8 cellular contexts compared by ENCODE assay signal in genomic region chrX:130165703-130166502, GRCh38. TPM values are rescaled to one million over a fixed set of nuclear protein-coding genes. Genes with fewer than 3 reads are reported as not detected.
DNase-seq lines count a peak whose midpoint lies in the region; ATAC-seq and TF ChIP-seq lines count a peak whose summit lies in the region.

Gene AIFM1 (minus strand): TSS chrX:130165841. CDS start chrX:130165656, 185 bp downstream.

- H3K9me3 Mint-ChIP-seq in activated CD4-positive, alpha-beta T cell treated with anti-CD3 and anti-CD28 coated beads for 36 hours (ENCODE audit: low read depth): no peaks in the 10 kb centered on the region

- H3K27ac Mint-ChIP-seq in activated CD4-positive, alpha-beta T cell treated with anti-CD3 and anti-CD28 coated beads for 36 hours: peak within 1 kb of the TSS; percentile 89

- peaks cover 37% of the 10 kb centered on the region for H3K4me1 Mint-ChIP-seq in activated CD4-positive, alpha-beta T cell treated with anti-CD3 and anti-CD28 coated beads for 36 hours

- H3K4me3 ChIP-seq in choroid plexus epithelial cell (ENCODE audit: low read depth, low read length) (peak within 1 kb of the TSS; percentile 73), kidney epithelial cell (ENCODE audit: low read depth, low read length) (peak within 1 kb of the TSS; percentile 87)

- peak; percentile 79 to 80 for DNase-seq in AML-193 (lab: John Stamatoyannopoulos, UW)
- DNase-seq in GM19238 (ENCODE audit: insufficient read length, low spot score): peak; percentile 61
- DNase-seq in NCI-H524 (lab: John Stamatoyannopoulos, UW): peak; percentile 94 to 97
- peak; percentile 92 for DNase-seq in activated CD4-positive, alpha-beta T cell treated with anti-CD3 and anti-CD28 coated beads for 36 hours
- peak; percentile 97 for DNase-seq in choroid plexus epithelial cell (ENCODE audit: low read depth)
- DNase-seq in kidney epithelial cell (ENCODE audit: low read depth): peak; percentile 80
- peak; percentile 76 to 77 for DNase-seq in stimulated activated CD4-positive, alpha-beta T cell treated with anti-CD3 and anti-CD28 coated beads, Interleukin-15, amount 100 ng/mL, for 48 hours (ENCODE audit: low read depth in 2 of 2)

- POLR2A ChIA-PET in activated CD4-positive, alpha-beta T cell treated with anti-CD3 and anti-CD28 coated beads for 36 hours (lab: Charles Lee): interaction anchor here (0.8 kb wide), 1 partner anchor 85 kb away, joined by 4 read pairs; no protein-coding TSS in a partner anchor

- TF ChIP-seq CTCF in choroid plexus epithelial cell (conservative IDR thresholded peaks at IDR 0.05; ENCODE audit: low read depth, low read length): no peak
- TF ChIP-seq CTCF in kidney epithelial cell (IDR thresholded peaks at IDR 0.05; ENCODE audit: insufficient read depth, low read length, poor library complexity, severe bottlenecking): no peak

- no peaks in the 10 kb centered on the region for H3K27me3 Mint-ChIP-seq in activated CD4-positive, alpha-beta T cell treated with anti-CD3 and anti-CD28 coated beads for 36 hours

- H3K27me3 ChIP-seq in kidney epithelial cell (ENCODE audit: control insufficient read depth, insufficient read depth, low read length): no peaks in the 10 kb centered on the region

- no peaks in the 10 kb centered on the region for H3K36me3 ChIP-seq in kidney epithelial cell (ENCODE audit: control insufficient read depth, insufficient read depth, low read length)

- CTCF ChIA-PET in activated CD4-positive, alpha-beta T cell treated with anti-CD3 and anti-CD28 coated beads for 36 hours (lab: Charles Lee): interaction anchor here (0.6 to 1.0 kb wide), 4 partner anchors 10 to 142 kb away, joined by 3 to 5 read pairs (median 4); no protein-coding TSS in a partner anchor

- H3K4me3 Mint-ChIP-seq in activated CD4-positive, alpha-beta T cell treated with anti-CD3 and anti-CD28 coated beads for 36 hours: peak within 1 kb of the TSS; percentile 86

- peaks cover 3% of the 10 kb centered on the region for H3K36me3 Mint-ChIP-seq in activated CD4-positive, alpha-beta T cell treated with anti-CD3 and anti-CD28 coated beads for 36 hours (ENCODE audit: low read depth)

- intact Hi-C loops in activated CD4-positive, alpha-beta T cell treated with anti-CD3 and anti-CD28 coated beads for 36 hours (cut with DNase I, micrococcal nuclease): loop anchor here in 1 of 2 experiments (1.0 to 5.0 kb wide), 5 partner anchors 45 to 736 kb away; partner anchors contain the start of genes BCORL1, ENOX2, UTP14A and ZNF280C

- peak; percentile 87 for ATAC-seq in HG03442 (IDR thresholded peaks at IDR 0.05; ENCODE audit: unreplicated experiment)
- ATAC-seq in activated CD4-positive, alpha-beta T cell treated with anti-CD3 and anti-CD28 coated beads for 36 hours: peak; percentile 95

RNA-seq across cellular contexts. Expression of gene AIFM1, which starts in this region (rescaled TPM):
- 10 to 100 TPM; 48.8 to 61.7 TPM for total RNA-seq in activated CD4-positive, alpha-beta T cell treated with anti-CD3 and anti-CD28 coated beads for 36 hours
- 26.1 and 27.2 TPM in 2 replicates for total RNA-seq in kidney epithelial cell

Comparison
In these comparisons a context has a peak if more than half of its experiments do, and no peak if none do; other contexts are left out.
1. Peak in every context shown above with its lines: DNase-seq, ATAC-seq and H3K4me3 ChIP-seq.